In genomic region chr9:37953775-37954437, GRCh38 we compare ENCODE assay signal across 8 cellular contexts. TPM values are rescaled to one million over a fixed set of nuclear protein-coding genes. Genes with fewer than 3 reads are reported as not detected.
A peak's percentile ranks its signal among the peaks of the same experiment; 100 is the strongest.
DNase-seq lines count a peak whose midpoint lies in the region; ATAC-seq, FAIRE-seq and TF ChIP-seq lines count a peak whose summit lies in the region.

No MANE protein-coding gene starts in this region.

- H3K36me3 ChIP-seq in breast epithelium (no peaks in the 10 kb centered on the region), osteoblast (ENCODE audit: insufficient read depth, low read length) (peaks cover 11% of the 10 kb centered on the region)

- TF ChIP-seq CTCF in NB4 (IDR thresholded peaks at IDR 0.05; ENCODE audit: low read depth, low read length) (no peak), breast epithelium (IDR thresholded peaks at IDR 0.05) (no peak), osteoblast (IDR thresholded peaks at IDR 0.05; ENCODE audit: extremely low read depth, low read depth, low read length) (no peak)

- no peaks in the 10 kb centered on the region for H3K79me2 ChIP-seq in osteoblast (ENCODE audit: insufficient read depth, low read length)

- peak; percentile 82 for FAIRE-seq in H54 (lab: Jason Lieb, UNC)

- H2AFZ ChIP-seq in osteoblast (ENCODE audit: low read length), result no peak overlapping the region

- H4K20me1 ChIP-seq in osteoblast (ENCODE audit: insufficient read depth, low read length), result peaks cover 3% of the 10 kb centered on the region

- H3K4me1 ChIP-seq in breast epithelium (no peaks in the 10 kb centered on the region), osteoblast (ENCODE audit: insufficient read depth, low read length) (peaks cover 41% of the 10 kb centered on the region)

- DNase-seq in H54 (ENCODE audit: insufficient read length, low spot score) (peak; percentile 63), NB4 (ENCODE audit: low read depth) (peak; percentile 57), breast epithelium (ENCODE audit: low spot score in 2 of 2) (no peak), osteoblast (ENCODE audit: insufficient read length, low spot score, missing footprints) (peak; percentile 97), NCI-H128 (lab: John Stamatoyannopoulos, UW; ENCODE audit: unreplicated experiment) (no peak), NCI-H774 (lab: John Stamatoyannopoulos, UW) (no peak), Kasumi-1 (lab: John Stamatoyannopoulos, UW) (no peak)

- H3K9me3 ChIP-seq in breast epithelium (no peaks in the 10 kb centered on the region), osteoblast (ENCODE audit: low read depth, low read length) (peaks cover 1% of the 10 kb centered on the region)

- peak; percentile 58 for ATAC-seq in GM18505 (IDR thresholded peaks at IDR 0.05; ENCODE audit: unreplicated experiment)

- peak overlapping the region; percentile 67 for H3K4me2 ChIP-seq in osteoblast (ENCODE audit: insufficient read depth, low read length)

- TF ChIP-seq POLR2A in GM18505 (IDR thresholded peaks at IDR 0.05; ENCODE audit: borderline replicate concordance, extremely low read depth, insufficient read depth, insufficient read length) (no peak), H54 (IDR thresholded peaks at IDR 0.05; ENCODE audit: low read depth, low read length) (no peak), NB4 (IDR thresholded peaks at IDR 0.05; ENCODE audit: extremely low read depth, insufficient read length) (no peak), breast epithelium (IDR thresholded peaks at IDR 0.05) (no peak)

- H3K27me3 ChIP-seq in breast epithelium, result no peaks in the 10 kb centered on the region
- no peaks in the 10 kb centered on the region for H3K27me3 ChIP-seq in osteoblast (ENCODE audit: insufficient read depth, low read length)

- H3K4me3 ChIP-seq in NB4 (ENCODE audit: low read depth, low read length) (no peak overlapping the region), breast epithelium (no peak overlapping the region), osteoblast (ENCODE audit: insufficient read depth, low read length) (peak overlapping the region; percentile 49)

- intact Hi-C loops in breast epithelium (cut with DNase I; ENCODE audit: low total_unique reads), result no loop called here

- H3K27ac ChIP-seq in breast epithelium (peak overlapping the region; percentile 60 to 74), osteoblast (ENCODE audit: low read depth, low read length) (peak overlapping the region; percentile 99)

RNA-seq across cellular contexts. Expression of gene SLC25A51, which starts 50.0 kb away (rescaled TPM):
- 10 to 100 TPM; 22.5 to 43.7 (median 30.8) TPM for total RNA-seq in breast epithelium
- total RNA-seq in osteoblast, result 114 and 119 TPM in 2 replicates

Comparison
In these comparisons a context has a peak if more than half of its experiments do, and no peak if none do; other contexts are left out.
1. DNase-seq: peak in H54 (single experiment), NB4 (single experiment) and osteoblast (single experiment); none in breast epithelium (0 of 2), NCI-H128 (single experiment), NCI-H774 (single experiment) and Kasumi-1 (0 of 2).